In genomic region chr6:38212579-38212978, GRCh38 we compare ENCODE assay signal across 11 cellular contexts.
DNase-seq lines count a peak whose midpoint lies in the region; ATAC-seq and TF ChIP-seq lines count a peak whose summit lies in the region.
"Had no signal": no experiment of that assay in that cellular context is flagged by ENCODE, and none has a peak within 500 bp of the region (broad histone marks: within the 10 kb centered on the region; RNA-seq: fewer than 3 reads in every experiment).

No MANE protein-coding gene starts in this region.

- intact Hi-C loops in Calu3 (cut with micrococcal nuclease; ENCODE audit: unreplicated experiment) = no loop called here
- intact Hi-C loops in colonic mucosa (cut with DNase I) = no loop called here

- H3K36me3 ChIP-seq in colonic mucosa = no peaks in the 10 kb centered on the region
- H3K36me3 ChIP-seq in mucosa of rectum (ENCODE audit: control insufficient read depth in 2 of 2, insufficient read depth in 2 of 2, low read length in 2 of 2) = no peaks in the 10 kb centered on the region
- H3K36me3 ChIP-seq: BLaER1 treated with 17β-estradiol and CSF1 and Interleukin-3, amounts not matched to agents 10 nM and 100 nM had no signal

- TF ChIP-seq CTCF in Calu3 (IDR thresholded peaks at IDR 0.05; ENCODE audit: unreplicated experiment) (no peak), colonic mucosa (IDR thresholded peaks at IDR 0.05) (no peak)

- BruUV-seq in Calu3 (replicated peaks; lab: Mats Ljungman, UMichigan) = no TSS peak

- H3K27me3 ChIP-seq in colonic mucosa (no peaks in the 10 kb centered on the region), mucosa of rectum (ENCODE audit: control insufficient read depth in 2 of 2, insufficient read depth in 2 of 2, low read length in 2 of 2) (no peaks in the 10 kb centered on the region)
- H3K27me3 ChIP-seq: BLaER1 treated with 17β-estradiol and CSF1 and Interleukin-3, amounts not matched to agents 10 nM and 100 nM had no signal

- H3K36me3 Mint-ChIP-seq in Calu3 (ENCODE audit: insufficient read depth, unreplicated experiment) = no peaks in the 10 kb centered on the region

- no peaks in the 10 kb centered on the region for H3K4me1 ChIP-seq in colonic mucosa
- peaks cover 4 to 11% of the 10 kb centered on the region in 2 donors for H3K4me1 ChIP-seq in mucosa of rectum (ENCODE audit: control insufficient read depth in 2 of 2, insufficient read depth in 2 of 2, low read length in 2 of 2)

- DNase-seq in Calu3 (peak; percentile 51), NCI-H2107 (lab: John Stamatoyannopoulos, UW) (peak; percentile 79), colonic mucosa (no peak), activated T-cell treated with anti-CD3 and anti-CD28 coated beads for 4 hours (no peak), RPMI8226 (no peak)
- no peak for DNase-seq in activated CD8-positive, alpha-beta memory T cell treated with anti-CD3 and anti-CD28 coated beads, Interleukin-2, amount 50 U/mL, for 4 hours
- DNase-seq: HCEC 1CT, kidney glomerular epithelial cell had no signal

- H3K9me3 Mint-ChIP-seq in Calu3 (ENCODE audit: low read depth, unreplicated experiment) = no peaks in the 10 kb centered on the region

- H3K4me3 ChIP-seq in colonic mucosa (no peak overlapping the region), mucosa of rectum (ENCODE audit: low read length in 2 of 2) (no peak overlapping the region)
- H3K4me3 ChIP-seq: BLaER1 treated with 17β-estradiol and CSF1 and Interleukin-3, amounts not matched to agents 10 nM and 100 nM had no signal

- no peak overlapping the region for H3K4me3 Mint-ChIP-seq in Calu3 (ENCODE audit: low read depth, unreplicated experiment)

- H3K27ac Mint-ChIP-seq in Calu3 (ENCODE audit: unreplicated experiment) = no peak overlapping the region

- ATAC-seq in GM18517 (IDR thresholded peaks at IDR 0.05; ENCODE audit: unreplicated experiment) = no peak

- no peaks in the 10 kb centered on the region for H3K27me3 Mint-ChIP-seq in Calu3 (ENCODE audit: unreplicated experiment)

- CTCF ChIA-PET in Calu3 (lab: Charles Lee) = interaction anchor here (0.6 kb wide), 1 partner anchor 215 kb away, joined by 4 read pairs; no protein-coding TSS in a partner anchor

- H3K9me3 ChIP-seq in colonic mucosa = no peaks in the 10 kb centered on the region
- no peaks in the 10 kb centered on the region for H3K9me3 ChIP-seq in mucosa of rectum (ENCODE audit: control insufficient read depth in 2 of 2, low read length in 2 of 2)
- H3K9me3 ChIP-seq: BLaER1 treated with 17β-estradiol and CSF1 and Interleukin-3, amounts not matched to agents 10 nM and 100 nM had no signal

- H3K9ac ChIP-seq in colonic mucosa (ENCODE audit: low read depth in 2 of 2, low read length in 2 of 2) (peak overlapping the region in 1 of 2 donors; percentile 35), mucosa of rectum (ENCODE audit: low read depth in 1 of 2, low read length in 2 of 2) (no peak overlapping the region)
- H3K9ac ChIP-seq: BLaER1 treated with 17β-estradiol and CSF1 and Interleukin-3, amounts not matched to agents 10 nM and 100 nM had no signal

- no peaks in the 10 kb centered on the region for H3K4me1 Mint-ChIP-seq in Calu3 (ENCODE audit: low read depth, unreplicated experiment)

- peak overlapping the region; percentile 24 for H3K27ac ChIP-seq in colonic mucosa
- H3K27ac ChIP-seq in mucosa of rectum (ENCODE audit: low read depth in 2 of 2, low read length in 2 of 2) = peak overlapping the region; percentile 23 to 36
- H3K27ac ChIP-seq: BLaER1 treated with 17β-estradiol and CSF1 and Interleukin-3, amounts not matched to agents 10 nM and 100 nM had no signal

Comparison
In these comparisons a context has a peak if more than half of its experiments do, and no peak if none do; other contexts are left out.
1. DNase-seq: peak in Calu3 (single experiment) and NCI-H2107 (single experiment); none in colonic mucosa (single experiment), activated CD8-positive, alpha-beta memory T cell treated with anti-CD3 and anti-CD28 coated beads, Interleukin-2, amount 50 U/mL, for 4 hours (single experiment), activated T-cell treated with anti-CD3 and anti-CD28 coated beads for 4 hours (single experiment) and RPMI8226 (single experiment).